Comparison of ENCODE assay signal across 2 cellular contexts in genomic region chr1:247482747-247483146, GRCh38.
A peak's percentile ranks its signal among the peaks of the same experiment; 100 is the strongest.
TF ChIP-seq lines count a peak whose summit lies in the region.

No MANE protein-coding gene starts in this region.

TF ChIP-seq in SK-N-SH, 30 proteins besides CTCF, POLR2A, EP300 and RAD21 (continued from another document):
- peak; percentile 56 for TF ChIP-seq PBX3 (IDR thresholded peaks at IDR 0.05)

TF ChIP-seq in SK-N-SH treated with all-trans-retinoic acid at 6 μM for 48 hours, 23 proteins besides CTCF, POLR2A, EP300 and RAD21 (continued from another document):
- no peak for TF ChIP-seq POU6F1 (CRISPR knock-in tag; IDR thresholded peaks at IDR 0.05; ENCODE audit: borderline replicate concordance, low read depth)
- no peak for TF ChIP-seq TCF4 (CRISPR knock-in tag; IDR thresholded peaks at IDR 0.05; ENCODE audit: borderline replicate concordance)
- TF ChIP-seq ZNF70 (CRISPR knock-in tag; IDR thresholded peaks at IDR 0.05): no peak
- no peak for TF ChIP-seq ISL1 (CRISPR knock-in tag; IDR thresholded peaks at IDR 0.05)
- TF ChIP-seq ZFP3 (CRISPR knock-in tag; IDR thresholded peaks at IDR 0.05): no peak
- TF ChIP-seq PPARA (CRISPR knock-in tag; IDR thresholded peaks at IDR 0.05; ENCODE audit: borderline replicate concordance): no peak
- TF ChIP-seq SNAI2 (CRISPR knock-in tag; IDR thresholded peaks at IDR 0.05): no peak
- no peak for TF ChIP-seq OSR1 (CRISPR knock-in tag; IDR thresholded peaks at IDR 0.05)
- no peak for TF ChIP-seq RARB (CRISPR knock-in tag; IDR thresholded peaks at IDR 0.05)
- no peak for TF ChIP-seq GLIS3 (CRISPR knock-in tag; IDR thresholded peaks at IDR 0.05)
